ENCODE assay signal across 16 cellular contexts in the genomic region with DNA sequence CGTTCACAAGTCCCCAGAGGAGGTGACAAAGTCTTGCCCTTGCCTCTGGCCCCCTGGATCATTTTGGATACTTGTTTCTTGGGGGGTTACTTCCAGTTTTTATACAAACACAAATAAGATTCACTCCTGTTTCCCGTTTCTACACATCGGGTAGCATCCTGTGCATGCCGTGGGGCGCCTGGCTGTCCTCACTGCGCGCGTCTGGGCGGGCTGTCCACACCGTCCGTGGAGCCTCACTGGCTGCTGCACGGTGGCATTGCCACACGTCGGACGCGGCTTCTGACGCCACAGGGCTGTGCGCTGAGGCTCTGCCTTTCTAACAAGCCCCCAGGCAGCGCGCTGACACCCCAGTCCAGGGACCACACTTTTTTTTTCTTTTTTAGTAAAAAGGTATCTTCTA. TPM values are rescaled to one million over a fixed set of nuclear protein-coding genes. Genes with fewer than 3 reads are reported as not detected.
A peak's percentile ranks its signal among the peaks of the same experiment; 100 is the strongest.
DNase-seq lines count a peak whose midpoint lies in the region; ATAC-seq and TF ChIP-seq lines count a peak whose summit lies in the region.
"Had no signal": no experiment of that assay in that cellular context is flagged by ENCODE, and none has a peak within 500 bp of the region (broad histone marks: within the 10 kb centered on the region; RNA-seq: fewer than 3 reads in every experiment).

No MANE protein-coding gene starts in this region.

- peak overlapping the region; percentile 8 for H3K27ac Mint-ChIP-seq in activated naive CD4-positive, alpha-beta T cell treated with anti-CD3 and anti-CD28 coated beads, Interleukin-2, amount 50 U/mL, for 24 hours
- H3K27ac Mint-ChIP-seq in CD4-positive, alpha-beta T cell: peak overlapping the region; percentile 66
- H3K27ac Mint-ChIP-seq in activated T-helper 17 cell treated with anti-CD3 and anti-CD28 coated beads, Interleukin-2, amount 50 U/mL, for 72 hours: peak overlapping the region; percentile 44

- H3K27me3 ChIP-seq in CD4-positive, alpha-beta T cell (ENCODE audit: control insufficient read depth, insufficient read depth, low read length): no peaks in the 10 kb centered on the region

- H3K36me3 Mint-ChIP-seq in activated naive CD4-positive, alpha-beta T cell treated with anti-CD3 and anti-CD28 coated beads, Interleukin-2, amount 50 U/mL, for 24 hours: no peaks in the 10 kb centered on the region
- H3K36me3 Mint-ChIP-seq in CD4-positive, alpha-beta T cell (ENCODE audit: low read depth): peaks cover 28% of the 10 kb centered on the region
- peaks cover 56% of the 10 kb centered on the region for H3K36me3 Mint-ChIP-seq in activated T-helper 17 cell treated with anti-CD3 and anti-CD28 coated beads, Interleukin-2, amount 50 U/mL, for 72 hours (ENCODE audit: low read depth)

- no peak overlapping the region for H3K4me3 Mint-ChIP-seq in activated naive CD4-positive, alpha-beta T cell treated with anti-CD3 and anti-CD28 coated beads, Interleukin-2, amount 50 U/mL, for 24 hours
- H3K4me3 Mint-ChIP-seq in CD4-positive, alpha-beta T cell: no peak overlapping the region
- H3K4me3 Mint-ChIP-seq in activated T-helper 17 cell treated with anti-CD3 and anti-CD28 coated beads, Interleukin-2, amount 50 U/mL, for 72 hours: no peak overlapping the region

- no peak for TF ChIP-seq CTCF in CD4-positive, alpha-beta T cell (IDR thresholded peaks at IDR 0.05)

- no peak overlapping the region for H3K27ac ChIP-seq in CD4-positive, alpha-beta T cell (ENCODE audit: low read depth, low read length)

- no peak for ATAC-seq in CD4-positive, alpha-beta T cell (ENCODE audit: poor library complexity)
- no peak for ATAC-seq in activated T-helper 17 cell treated with anti-CD3 and anti-CD28 coated beads, Interleukin-2, amount 50 U/mL, for 72 hours (replicated peaks)
- ATAC-seq in sciatic nerve: no peak
- no peak for ATAC-seq in HG02973 (IDR thresholded peaks at IDR 0.05; ENCODE audit: unreplicated experiment)

- no peaks in the 10 kb centered on the region for H3K9me3 ChIP-seq in CD4-positive, alpha-beta T cell (ENCODE audit: control insufficient read depth, low read length)
- H3K9me3 ChIP-seq: HAP-1 had no signal

- no peaks in the 10 kb centered on the region for H3K9me3 Mint-ChIP-seq in activated naive CD4-positive, alpha-beta T cell treated with anti-CD3 and anti-CD28 coated beads, Interleukin-2, amount 50 U/mL, for 24 hours
- H3K9me3 Mint-ChIP-seq in CD4-positive, alpha-beta T cell: no peaks in the 10 kb centered on the region
- H3K9me3 Mint-ChIP-seq in activated T-helper 17 cell treated with anti-CD3 and anti-CD28 coated beads, Interleukin-2, amount 50 U/mL, for 72 hours: no peaks in the 10 kb centered on the region

- POLR2A ChIA-PET in CD4-positive, alpha-beta T cell (lab: Charles Lee): no interaction called here

- DNase-seq in activated naive CD4-positive, alpha-beta T cell (lab: John Stamatoyannopoulos, UW): no peak
- no peak for DNase-seq in CD4-positive, alpha-beta T cell
- DNase-seq in sciatic nerve (ENCODE audit: low spot score) (peak; percentile 43), SIG-M5 (lab: John Stamatoyannopoulos, UW) (no peak)
- DNase-seq: ACHN, COR-L47, GF-D8, MM.1S, NCI-H1105 treated with DMSO at 0.1 percent for 48 hours, NCI-H1694, NCI-H2081 treated with DMSO at 0.1 percent for 48 hours, NCI-H510A treated with DMSO at 0.1 percent for 48 hours had no signal

- intact Hi-C loops in CD4-positive, alpha-beta T cell (cut with DNase I, micrococcal nuclease): no loop called here
- intact Hi-C loops in sciatic nerve (cut with DNase I): no loop called here

- H3K4me1 Mint-ChIP-seq in activated naive CD4-positive, alpha-beta T cell treated with anti-CD3 and anti-CD28 coated beads, Interleukin-2, amount 50 U/mL, for 24 hours: peaks cover 28% of the 10 kb centered on the region
- H3K4me1 Mint-ChIP-seq in CD4-positive, alpha-beta T cell (ENCODE audit: low read depth): peaks cover 27% of the 10 kb centered on the region
- peaks cover 20% of the 10 kb centered on the region for H3K4me1 Mint-ChIP-seq in activated T-helper 17 cell treated with anti-CD3 and anti-CD28 coated beads, Interleukin-2, amount 50 U/mL, for 72 hours

- CTCF ChIA-PET in CD4-positive, alpha-beta T cell (lab: Charles Lee): no interaction called here

- no peaks in the 10 kb centered on the region for H3K27me3 Mint-ChIP-seq in activated naive CD4-positive, alpha-beta T cell treated with anti-CD3 and anti-CD28 coated beads, Interleukin-2, amount 50 U/mL, for 24 hours
- no peaks in the 10 kb centered on the region for H3K27me3 Mint-ChIP-seq in CD4-positive, alpha-beta T cell
- no peaks in the 10 kb centered on the region for H3K27me3 Mint-ChIP-seq in activated T-helper 17 cell treated with anti-CD3 and anti-CD28 coated beads, Interleukin-2, amount 50 U/mL, for 72 hours

RNA-seq across cellular contexts. Expression of gene BNIP3, which starts 18.4 kb away (rescaled TPM):
- total RNA-seq in CD4-positive, alpha-beta T cell: 10 to 100 TPM; 21.0 to 23.6 TPM
- 100 to 1,000 TPM; 102 to 362 TPM for total RNA-seq in activated T-helper 17 cell treated with anti-CD3 and anti-CD28 coated beads, Interleukin-2, amount 50 U/mL, for 72 hours
- total RNA-seq in sciatic nerve: 37.9 TPM

Comparison
In these comparisons a context has a peak if more than half of its experiments do, and no peak if none do; other contexts are left out.
1. H3K27ac Mint-ChIP-seq: peak in every context shown above with its lines; median percentile 66 in CD4-positive, alpha-beta T cell; 44 in activated T-helper 17 cell treated with anti-CD3 and anti-CD28 coated beads, Interleukin-2, amount 50 U/mL, for 72 hours; 8 in activated naive CD4-positive, alpha-beta T cell treated with anti-CD3 and anti-CD28 coated beads, Interleukin-2, amount 50 U/mL, for 24 hours.